Comparison of ENCODE assay signal across 8 cellular contexts in the genomic region with DNA sequence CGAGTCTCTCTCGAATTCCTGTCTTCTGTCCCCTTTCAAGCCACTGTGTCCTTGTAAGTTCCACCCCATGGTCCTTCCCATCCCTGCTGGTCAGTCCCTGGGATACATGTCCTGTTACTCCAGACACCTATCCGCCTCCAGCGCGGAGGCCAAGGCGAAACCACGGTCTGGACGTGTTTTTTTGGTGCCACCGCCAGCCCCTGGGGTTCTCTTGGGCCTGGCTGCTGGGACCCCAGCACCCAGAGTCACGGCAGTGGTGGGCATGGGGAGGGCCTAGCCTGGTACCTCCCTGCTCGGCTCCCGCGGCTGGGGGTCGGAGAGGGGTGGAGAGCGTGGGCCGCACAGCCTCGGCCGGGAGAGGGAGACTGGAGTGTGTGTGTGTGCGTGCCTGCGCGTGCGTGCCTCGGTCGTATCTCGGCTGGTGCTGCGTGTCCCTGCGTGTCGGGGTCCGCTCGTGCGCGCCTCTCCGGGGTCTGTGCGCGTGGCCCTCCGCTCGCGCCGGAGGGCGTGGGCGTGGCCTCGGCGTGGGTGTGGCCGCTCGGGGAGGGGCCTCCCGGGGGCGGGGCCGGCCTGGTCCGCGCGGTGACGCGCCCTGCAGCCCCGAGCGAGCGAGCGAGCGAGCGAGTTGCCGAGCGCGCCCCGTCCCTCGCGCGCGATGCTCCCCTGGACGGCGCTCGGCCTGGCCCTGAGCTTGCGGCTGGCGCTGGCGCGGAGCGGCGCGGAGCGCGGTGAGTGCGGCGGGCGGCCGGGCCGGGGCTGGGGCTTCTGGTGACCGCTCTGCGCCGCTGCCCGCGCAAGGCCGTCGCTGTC. TPM values are rescaled to one million over a fixed set of nuclear protein-coding genes. Genes with fewer than 3 reads are reported as not detected.
A peak's percentile ranks its signal among the peaks of the same experiment; 100 is the strongest.
DNase-seq lines count a peak whose midpoint lies in the region; ATAC-seq and TF ChIP-seq lines count a peak whose summit lies in the region.

VWA1 (plus strand) TSS at position 597 of the 810 bp plus-strand sequence; CDS start at position 656, 59 bp downstream.

- peaks cover 9% of the 10 kb centered on the region for H3K4me1 ChIP-seq in effector memory CD4-positive, alpha-beta T cell (ENCODE audit: control insufficient read depth, insufficient read depth, low read length, poor library complexity, severe bottlenecking)
- H3K4me1 ChIP-seq in lower lobe of right lung: peaks cover 79% of the 10 kb centered on the region

- no peak within 1 kb of the TSS for H3K27ac ChIP-seq in effector memory CD4-positive, alpha-beta T cell (ENCODE audit: insufficient read depth, low read length, poor library complexity, severe bottlenecking)
- peak within 1 kb of the TSS; percentile 89 for H3K27ac ChIP-seq in lower lobe of right lung

- peaks cover 52% of the 10 kb centered on the region for H3K27me3 ChIP-seq in effector memory CD4-positive, alpha-beta T cell (replicated peaks; ENCODE audit: control insufficient read depth, insufficient read depth, low read length, poor library complexity, severe bottlenecking)
- peaks cover 16% of the 10 kb centered on the region for H3K27me3 ChIP-seq in lower lobe of right lung (ENCODE audit: low read depth)

- peak within 1 kb of the TSS; percentile 25 for H3K4me3 ChIP-seq in effector memory CD4-positive, alpha-beta T cell (ENCODE audit: insufficient read depth, low read depth, low read length, poor library complexity, severe bottlenecking)
- peak within 1 kb of the TSS; percentile 57 for H3K4me3 ChIP-seq in lower lobe of right lung

- DNase-seq in GDM1 (lab: John Stamatoyannopoulos, UW) (peak; percentile 78), NCI-H1105 (lab: John Stamatoyannopoulos, UW) (peak; percentile 72), lower lobe of right lung (peak; percentile 72), SW480 (ENCODE audit: low spot score) (no peak)
- peak; percentile 86 for DNase-seq in activated CD8-positive, alpha-beta memory T cell treated with anti-CD3 and anti-CD28 coated beads for 24 hours
- peak; percentile 22 to 30 (median 22) for DNase-seq in effector memory CD4-positive, alpha-beta T cell
- peak; percentile 27 to 69 (median 49) for DNase-seq in stimulated activated CD4-positive, alpha-beta T cell treated with anti-CD3 and anti-CD28 coated beads, TNF-alpha, amount 100 ng/mL, for 24 hours (ENCODE audit: low read depth in 3 of 3)

- intact Hi-C loops in lower lobe of right lung (cut with DNase I): no loop called here

- TF ChIP-seq CTCF in lower lobe of right lung (IDR thresholded peaks at IDR 0.05): no peak

- no peaks in the 10 kb centered on the region for H3K9me3 ChIP-seq in effector memory CD4-positive, alpha-beta T cell (ENCODE audit: control insufficient read depth, low read length)
- H3K9me3 ChIP-seq in lower lobe of right lung: no peaks in the 10 kb centered on the region

- no peaks in the 10 kb centered on the region for H3K36me3 ChIP-seq in effector memory CD4-positive, alpha-beta T cell (ENCODE audit: control insufficient read depth, insufficient read depth, low read length)
- H3K36me3 ChIP-seq in lower lobe of right lung: no peaks in the 10 kb centered on the region

- peak; percentile 55 to 61 for ATAC-seq in lower lobe of right lung
- no peak for ATAC-seq in GM18861 (IDR thresholded peaks at IDR 0.05; ENCODE audit: unreplicated experiment)

RNA-seq across cellular contexts. Expression of gene VWA1, which starts in this region (rescaled TPM):
- total RNA-seq in lower lobe of right lung: 58.7 TPM
